In genomic region chr1:6174621-6175410, GRCh38 we compare ENCODE assay signal across 25 cellular contexts. TPM values are rescaled to one million over a fixed set of nuclear protein-coding genes. Genes with fewer than 3 reads are reported as not detected.
"Had no signal": no experiment of that assay in that cellular context is flagged by ENCODE, and none has a peak within 500 bp of the region (broad histone marks: within the 10 kb centered on the region; RNA-seq: fewer than 3 reads in every experiment).

No MANE protein-coding gene starts in this region.

- H3K9me3 ChIP-seq: left ventricle myocardium inferior, mucosa of descending colon, ovary, right atrium auricular region, right lobe of liver, tibial nerve, upper lobe of left lung had no signal

- H3K27ac ChIP-seq: left ventricle myocardium inferior, ovary, right atrium auricular region, right lobe of liver, tibial nerve, upper lobe of left lung had no signal

- H3K27me3 ChIP-seq: ovary had no signal

- DNase-seq: hypothalamus; immature natural killer cell; left ventricle myocardium inferior; mesendoderm; mucosa of descending colon; naive thymus-derived CD4-positive, alpha-beta T cell; ovary; right lobe of liver; stimulated activated CD4-positive, alpha-beta T cell treated with anti-CD3 and anti-CD28 coated beads, Interleukin-1b, Interleukin-23, amount 100 ng/mL, for 48 hours; stimulated activated CD4-positive, alpha-beta T cell treated with anti-CD3 and anti-CD28 coated beads, Interleukin-2, amount 100 ng/mL, for 48 hours; stimulated activated CD4-positive, alpha-beta T cell treated with anti-CD3 and anti-CD28 coated beads, Interleukin-4, amount 100 ng/mL, for 4 hours; stimulated activated CD8-positive, alpha-beta memory T cell treated with anti-CD3 and anti-CD28 coated beads, Interleukin-4, amount 100 ng/mL, for 48 hours; stimulated activated naive CD4-positive, alpha-beta T cell treated with Interleukin-2 at 50 U/mL for 16 hours; stimulated activated naive CD8-positive, alpha-beta T cell treated with anti-CD3 and anti-CD28 coated beads, Interleukin-15, amount 100 ng/mL, for 72 hours; substantia nigra; upper lobe of left lung had no signal

- H3K36me3 ChIP-seq: left ventricle myocardium inferior, ovary, right atrium auricular region, right lobe of liver, tibial nerve, upper lobe of left lung had no signal

- H3K4me3 ChIP-seq: left ventricle myocardium inferior, lung, mucosa of descending colon, ovary, right atrium auricular region, right lobe of liver, smooth muscle cell, tibial nerve, upper lobe of left lung had no signal

- H3K4me2 ChIP-seq: smooth muscle cell had no signal

- FAIRE-seq: islet of Langerhans had no signal

- ATAC-seq: mucosa of descending colon; naive thymus-derived CD4-positive, alpha-beta T cell; natural killer cell treated with Interleukin-12 subunit alpha and Interleukin-12 subunit beta and Interleukin-15 and Interleukin-18, amount 100 ng/mL, for 72 hours; right lobe of liver; stimulated activated memory B cell treated with anti-CD40 and anti-IgM and Interleukin-4, amounts not matched to agents 10 μg/mL and 1 μg/mL and 100 μg/mL, for 72 hours; stimulated activated naive CD8-positive, alpha-beta T cell treated with anti-CD3 and anti-CD28 coated beads, Interleukin-15, amount 100 ng/mL, for 72 hours had no signal

RNA-seq across cellular contexts. Expression of gene CHD5, which starts 5.3 kb away (rescaled TPM):
- total RNA-seq: myocyte, right lobe of liver, skeletal muscle tissue had no signal
- polyA plus RNA-seq: naive thymus-derived CD4-positive, alpha-beta T cell; smooth muscle cell had no signal
